ENCODE assay signal across 19 cellular contexts in genomic region chr22:49555526-49555925, GRCh38.
DNase-seq lines count a peak whose midpoint lies in the region; ATAC-seq and TF ChIP-seq lines count a peak whose summit lies in the region.
"Had no signal": no experiment of that assay in that cellular context is flagged by ENCODE, and none has a peak within 500 bp of the region (broad histone marks: within the 10 kb centered on the region; RNA-seq: fewer than 3 reads in every experiment).

No MANE protein-coding gene starts in this region.

- intact Hi-C loops in posterior vena cava (cut with DNase I): no loop called here
- intact Hi-C loops in thyroid gland (cut with DNase I): loop anchor here (5.0 kb wide), 1 partner anchor 52 kb away; no protein-coding TSS in a partner anchor

- H3K36me3 ChIP-seq in upper lobe of left lung (no peaks in the 10 kb centered on the region), thyroid gland (no peaks in the 10 kb centered on the region)
- H3K36me3 ChIP-seq: MG63 had no signal

- DNase-seq in coronary artery (ENCODE audit: low spot score) (peak; percentile 68), left lobe of liver (ENCODE audit: low spot score) (peak; percentile 14), posterior vena cava (ENCODE audit: low spot score) (peak; percentile 24), upper lobe of left lung (peak; percentile 13 to 33), thyroid gland (no peak), NCI-H226 (no peak)
- no peak for DNase-seq in stimulated activated CD4-positive, alpha-beta T cell treated with anti-CD3 and anti-CD28 coated beads, Interleukin-4, amount 100 ng/mL, for 24 hours
- DNase-seq: CD4-positive, CD25-positive, alpha-beta regulatory T cell; EL; GF-D8; MG63; NCI-H1417; NCI-H1694 treated with DMSO at 0.1 percent for 48 hours; NCI-H446 treated with DMSO at 0.1 percent for 48 hours; NCI-H526 treated with DMSO at 0.1 percent for 48 hours; Right ventricle myocardium superior had no signal

- TF ChIP-seq POLR2A in upper lobe of left lung (IDR thresholded peaks at IDR 0.05) (no peak), thyroid gland (IDR thresholded peaks at IDR 0.05) (no peak)

- H3K4me3 ChIP-seq in coronary artery (no peak overlapping the region), upper lobe of left lung (no peak overlapping the region), thyroid gland (replicated peaks in 1 of 3) (no peak overlapping the region)
- H3K4me3 ChIP-seq: K562, MG63 had no signal

- H3K27me3 ChIP-seq in upper lobe of left lung: no peaks in the 10 kb centered on the region
- H3K27me3 ChIP-seq in thyroid gland: no peaks in the 10 kb centered on the region

- TF ChIP-seq CTCF in coronary artery (IDR thresholded peaks at IDR 0.05): no peak
- no peak for TF ChIP-seq CTCF in upper lobe of left lung (IDR thresholded peaks at IDR 0.05)
- TF ChIP-seq CTCF in thyroid gland (IDR thresholded peaks at IDR 0.05): no peak

- ATAC-seq in left lobe of liver (no peak), upper lobe of left lung (ENCODE audit: low FRiP score in 2 of 2) (peak in 1 of 2 donors; percentile 21)
- ATAC-seq: HepG2, K562 had no signal

- H3K27ac ChIP-seq in coronary artery (no peak overlapping the region), upper lobe of left lung (no peak overlapping the region), thyroid gland (no peak overlapping the region)
- H3K27ac ChIP-seq: HL-60 had no signal

- no peak for TF ChIP-seq EP300 in upper lobe of left lung (IDR thresholded peaks at IDR 0.05)

- peaks cover 0 to 6% (median 0%) of the 10 kb centered on the region in 4 donors for H3K4me1 ChIP-seq in upper lobe of left lung
- no peaks in the 10 kb centered on the region for H3K4me1 ChIP-seq in thyroid gland

- 93 to 94% methylated on average over 7 to 10 of the region's 11 CpGs for WGBS in upper lobe of left lung, 2 donors
- 92 to 95% methylated on average over 10 to 11 of the region's 11 CpGs for WGBS in thyroid gland, 2 donors

- H3K9me3 ChIP-seq in upper lobe of left lung: peaks cover 4 to 15% (median 10%) of the 10 kb centered on the region in 4 donors
- no peaks in the 10 kb centered on the region for H3K9me3 ChIP-seq in thyroid gland
- H3K9me3 ChIP-seq: MG63 had no signal

Comparison
In these comparisons a context has a peak if more than half of its experiments do, and no peak if none do; other contexts are left out.
1. DNase-seq: peak in coronary artery (single experiment), left lobe of liver (single experiment), posterior vena cava (single experiment) and upper lobe of left lung (2 of 2); none in thyroid gland (0 of 2), NCI-H226 (single experiment) and stimulated activated CD4-positive, alpha-beta T cell treated with anti-CD3 and anti-CD28 coated beads, Interleukin-4, amount 100 ng/mL, for 24 hours (single experiment).